13 cellular contexts compared by ENCODE assay signal in genomic region chr17:57881143-57881542, GRCh38. TPM values are rescaled to one million over a fixed set of nuclear protein-coding genes. Genes with fewer than 3 reads are reported as not detected.
DNase-seq lines count a peak whose midpoint lies in the region; ATAC-seq and TF ChIP-seq lines count a peak whose summit lies in the region.
"Had no signal": no experiment of that assay in that cellular context is flagged by ENCODE, and none has a peak within 500 bp of the region (broad histone marks: within the 10 kb centered on the region; RNA-seq: fewer than 3 reads in every experiment).

No MANE protein-coding gene starts in this region.

- H3K9me3 ChIP-seq in psoas muscle = no peaks in the 10 kb centered on the region

- peaks cover 52% of the 10 kb centered on the region for H3K4me1 ChIP-seq in psoas muscle

- H3K4me3 ChIP-seq in psoas muscle = no peak overlapping the region

- DNase-seq in AG20443 (ENCODE audit: low spot score) (peak; percentile 67), left cardiac atrium (no peak), psoas muscle (no peak)
- no peak for DNase-seq in stimulated activated CD4-positive, alpha-beta T cell treated with anti-CD3 and anti-CD28 coated beads, Interleukin-2, amount 100 ng/mL, for 48 hours
- DNase-seq: NCI-H1694 treated with DMSO at 0.1 percent for 48 hours; SHP77; stimulated activated CD4-positive, alpha-beta T cell treated with anti-CD3 and anti-CD28 coated beads, Interleukin-1b, Interleukin-23, amount 100 ng/mL, for 48 hours had no signal

- WGBS in psoas muscle, 3 donors = 42 to 55% (median 48%) methylated on average over 8 of the region's 8 CpGs

- no peaks in the 10 kb centered on the region for H3K27me3 ChIP-seq in psoas muscle (ENCODE audit: insufficient read depth in 3 of 3, low read length in 2 of 3)

- peak overlapping the region; percentile 27 for H3K27ac ChIP-seq in angular gyrus (ENCODE audit: low read depth, low read length)
- peak overlapping the region; percentile 84 for H3K27ac ChIP-seq in psoas muscle
- H3K27ac ChIP-seq: C4-2B, HL-60 had no signal

- TF ChIP-seq CTCF in psoas muscle (IDR thresholded peaks at IDR 0.05) = no peak

- peak; percentile 22 to 51 for ATAC-seq in left cardiac atrium
- ATAC-seq in psoas muscle = no peak
- ATAC-seq in GM18511 (IDR thresholded peaks at IDR 0.05; ENCODE audit: unreplicated experiment) = no peak
- no peak for ATAC-seq in GM21367 (IDR thresholded peaks at IDR 0.05; ENCODE audit: unreplicated experiment)
- ATAC-seq in GM19023 (IDR thresholded peaks at IDR 0.05; ENCODE audit: unreplicated experiment) = no peak

- peaks cover 0 to 29% of the 10 kb centered on the region in 2 donors for H3K36me3 ChIP-seq in psoas muscle (ENCODE audit: insufficient read depth in 1 of 2, low read depth in 1 of 2)

- intact Hi-C loops in left cardiac atrium (cut with DNase I) = no loop called here
- intact Hi-C loops in psoas muscle (cut with DNase I) = loop anchor here in 1 of 2 donors (5.0 kb wide), 1 partner anchor 111 kb away; no protein-coding TSS in a partner anchor

RNA-seq across cellular contexts. Expression of gene MRPS23, which starts 31.3 kb away (rescaled TPM):
- total RNA-seq in left cardiac atrium (10 to 100 TPM; 45.2 to 55.8 TPM), psoas muscle (10 to 100 TPM; 27.2 to 58.0 (median 40.4) TPM)
- polyA plus RNA-seq in psoas muscle = 10 to 100 TPM; 49.2 to 91.1 (median 76.2) TPM

Comparison
In these comparisons a context has a peak if more than half of its experiments do, and no peak if none do; other contexts are left out.
1. ATAC-seq: peak in left cardiac atrium (2 of 2); none in psoas muscle (0 of 4), GM18511 (single experiment), GM21367 (single experiment) and GM19023 (single experiment).